35 cellular contexts compared by ENCODE assay signal in genomic region chr18:6194640-6195039, GRCh38.
DNase-seq lines count a peak whose midpoint lies in the region; ATAC-seq, FAIRE-seq and TF ChIP-seq lines count a peak whose summit lies in the region.
"Had no signal": no experiment of that assay in that cellular context is flagged by ENCODE, and none has a peak within 500 bp of the region (broad histone marks: within the 10 kb centered on the region; RNA-seq: fewer than 3 reads in every experiment).

No MANE protein-coding gene starts in this region.

- H3K4me1 Mint-ChIP-seq in stimulated activated memory B cell treated with anti-CD40 and anti-IgM and Interleukin-4, amounts not matched to agents 10 μg/mL and 1 μg/mL and 100 μg/mL, for 72 hours = no peaks in the 10 kb centered on the region
- H3K4me1 Mint-ChIP-seq: B cell; CD14-positive monocyte; CD4-positive, alpha-beta memory T cell; CD4-positive, CD25-positive, alpha-beta regulatory T cell; CD8-positive, alpha-beta memory T cell had no signal

- H3K23ac ChIP-seq in H1 (ENCODE audit: insufficient read length) = no peak overlapping the region

- no peak overlapping the region; the same call in 1 of the 2 replicates for H2AK5ac ChIP-seq in H1 (ENCODE audit: low read depth, low read length)

- ATAC-seq in stimulated activated memory B cell treated with anti-CD40 and anti-IgM and Interleukin-4, amounts not matched to agents 10 μg/mL and 1 μg/mL and 100 μg/mL, for 72 hours = peak; percentile 12
- ATAC-seq in HG03378 (IDR thresholded peaks at IDR 0.05; ENCODE audit: unreplicated experiment) = no peak
- ATAC-seq: A549; CD8-positive, alpha-beta T cell had no signal

- no peaks in the 10 kb centered on the region for H3K27me3 Mint-ChIP-seq in stimulated activated memory B cell treated with anti-CD40 and anti-IgM and Interleukin-4, amounts not matched to agents 10 μg/mL and 1 μg/mL and 100 μg/mL, for 72 hours
- H3K27me3 Mint-ChIP-seq: B cell; CD4-positive, alpha-beta memory T cell; CD4-positive, alpha-beta T cell; CD4-positive, CD25-positive, alpha-beta regulatory T cell; CD8-positive, alpha-beta memory T cell had no signal

- intact Hi-C loops in esophagus muscularis mucosa (cut with DNase I) (no loop called here), ovary (cut with DNase I) (no loop called here)

- CTCF ChIA-PET in H1 (lab: Charles Lee; ENCODE audit: partially characterized antibody) = interaction anchor here (0.7 to 1.9 kb wide), 4 partner anchors 13 to 306 kb away, joined by 3 to 5 read pairs (median 3); no protein-coding TSS in a partner anchor

- no peak overlapping the region for H3K27ac ChIP-seq in H1 (ENCODE audit: low read depth, low read length)
- H3K27ac ChIP-seq in esophagus muscularis mucosa (replicated peaks in 1 of 4) = no peak overlapping the region
- H3K27ac ChIP-seq in ovary = no peak overlapping the region
- H3K27ac ChIP-seq: 22Rv1; A549; BLaER1; BLaER1 treated with 17β-estradiol and CSF1 and Interleukin-3, amounts not matched to agents 10 nM and 100 nM; C4-2B had no signal

- no peak overlapping the region for H3K4me2 ChIP-seq in H1 (ENCODE audit: insufficient read depth in 1 of 2, low read depth in 2 of 2, low read length in 2 of 2)
- H3K4me2 ChIP-seq: A549; BLaER1; BLaER1 treated with 17β-estradiol and CSF1 and Interleukin-3, amounts not matched to agents 10 nM and 100 nM had no signal

- WGBS in H1 (ENCODE audit: extremely low coverage in 1 of 2, insufficient coverage in 1 of 2, insufficient read length in 1 of 2, insufficient replicate concordance in 2 of 2, low coverage in 1 of 2, low lambda C conversion rate in 2 of 2, missing lambda C conversion rate in 1 of 2), 2 experiments = 100% methylated on average over 2 of the region's 2 CpGs; no CpG with 5 or more reads in 1 of the 2 experiments
- 74% methylated on average over 2 of the region's 2 CpGs for WGBS in esophagus muscularis mucosa
- WGBS in ovary, 3 donors = 72 to 85% (median 83%) methylated on average over 2 of the region's 2 CpGs

- H2BK20ac ChIP-seq in H1 (ENCODE audit: low read length) = no peak overlapping the region

- no peak overlapping the region for H3K56ac ChIP-seq in H1 (replicated peaks; ENCODE audit: insufficient read length, low read depth, low read length)

- H3K4me3 ChIP-seq in H1 (ENCODE audit: extremely low read depth in 1 of 4, insufficient read depth in 2 of 4, low read depth in 3 of 4, low read length in 4 of 4) (no peak overlapping the region), esophagus muscularis mucosa (no peak overlapping the region), ovary (no peak overlapping the region)
- H3K4me3 ChIP-seq: A549; BLaER1; BLaER1 treated with 17β-estradiol and CSF1 and Interleukin-3, amounts not matched to agents 10 nM and 100 nM had no signal

- H3K27ac Mint-ChIP-seq in stimulated activated memory B cell treated with anti-CD40 and anti-IgM and Interleukin-4, amounts not matched to agents 10 μg/mL and 1 μg/mL and 100 μg/mL, for 72 hours = no peak overlapping the region
- H3K27ac Mint-ChIP-seq: B cell; CD4-positive, alpha-beta memory T cell; CD4-positive, alpha-beta T cell; CD4-positive, CD25-positive, alpha-beta regulatory T cell; CD8-positive, alpha-beta memory T cell; CD8-positive, alpha-beta T cell had no signal

- H2BK5ac ChIP-seq in H1 (ENCODE audit: low read depth, low read length) = no peak overlapping the region

- POLR2A ChIA-PET in H1 (lab: Charles Lee; ENCODE audit: partially characterized antibody) = no interaction called here

- H2BK15ac ChIP-seq in H1 (ENCODE audit: low read length) = no peak overlapping the region

- H3K36me3 ChIP-seq in H1 (ENCODE audit: control insufficient read depth in 2 of 4, insufficient read depth in 4 of 4, low read length in 3 of 4) (no peaks in the 10 kb centered on the region), esophagus muscularis mucosa (no peaks in the 10 kb centered on the region), ovary (no peaks in the 10 kb centered on the region)
- H3K36me3 ChIP-seq: BE2C, BLaER1 had no signal

- no peak for FAIRE-seq in H1 (lab: Jason Lieb, UNC)
- FAIRE-seq: A204.1, A549, D721Med had no signal

- H3K4me1 ChIP-seq in H1 (replicated peaks in 1 of 4; ENCODE audit: control insufficient read depth in 3 of 4, insufficient read depth in 4 of 4, low read length in 3 of 4) = no peaks in the 10 kb centered on the region
- H3K4me1 ChIP-seq in esophagus muscularis mucosa = no peaks in the 10 kb centered on the region
- H3K4me1 ChIP-seq in ovary (ENCODE audit: insufficient read depth) = peaks cover 2% of the 10 kb centered on the region
- H3K4me1 ChIP-seq: A549; BE2C; BLaER1; BLaER1 treated with 17β-estradiol and CSF1 and Interleukin-3, amounts not matched to agents 10 nM and 100 nM; Caco-2 had no signal

- DNase-seq in H1 (ENCODE audit: low read depth in 1 of 2, low spot score in 2 of 2) (no peak), esophagus muscularis mucosa (ENCODE audit: extremely low spot score) (peak; percentile 82), ovary (no peak), NCI-H1105 (lab: John Stamatoyannopoulos, UW) (no peak)
- DNase-seq: 8988T; ACHN; AML-193; BE2C; C1 segment of cervical spinal cord; Caco-2; Calu3; CD4-positive, alpha-beta memory T cell; CD4-positive, alpha-beta T cell; CD4-positive, CD25-positive, alpha-beta regulatory T cell; CD8-positive, alpha-beta memory T cell; CD8-positive, alpha-beta T cell; COR-L47; DMS 273 treated with DMSO at 0.1 percent for 48 hours; DMS153; DMS53; DMS79; DMS79 treated with DMSO at 0.1 percent for 48 hours; DND-41; EL had no signal

- no peaks in the 10 kb centered on the region for H4K20me1 ChIP-seq in H1 (replicated peaks in 1 of 2; ENCODE audit: control insufficient read depth in 1 of 2, insufficient read depth in 2 of 2, low read length in 2 of 2)
- H4K20me1 ChIP-seq: BLaER1; BLaER1 treated with 17β-estradiol and CSF1 and Interleukin-3, amounts not matched to agents 10 nM and 100 nM had no signal

- no peaks in the 10 kb centered on the region; the same call in 1 of the 2 replicates for H3K23me2 ChIP-seq in H1 (ENCODE audit: low read depth, low read length)

- TF ChIP-seq EP300 in H1 (IDR thresholded peaks at IDR 0.05; ENCODE audit: borderline replicate concordance in 1 of 2, low read depth in 2 of 2, low read length in 2 of 2) (no peak), esophagus muscularis mucosa (IDR thresholded peaks at IDR 0.05) (no peak), ovary (IDR thresholded peaks at IDR 0.05) (no peak)

- no peak overlapping the region for H4K91ac ChIP-seq in H1 (replicated peaks; ENCODE audit: insufficient read length, low read length)

- peaks cover 4% of the 10 kb centered on the region for H3K36me3 Mint-ChIP-seq in stimulated activated memory B cell treated with anti-CD40 and anti-IgM and Interleukin-4, amounts not matched to agents 10 μg/mL and 1 μg/mL and 100 μg/mL, for 72 hours
- H3K36me3 Mint-ChIP-seq: CD14-positive monocyte; CD4-positive, alpha-beta memory T cell; CD4-positive, CD25-positive, alpha-beta regulatory T cell; CD8-positive, alpha-beta memory T cell; CD8-positive, alpha-beta T cell had no signal

- H3K9me3 ChIP-seq in H1 (ENCODE audit: insufficient read depth in 2 of 2, low read depth in 1 of 2, low read length in 1 of 2) (peaks cover 2 to 3% of the 10 kb centered on the region in 2 experiments; a peak in 2 of 4 replicates), esophagus muscularis mucosa (peaks cover 0 to 7% (median 2%) of the 10 kb centered on the region in 4 donors), ovary (no peaks in the 10 kb centered on the region)
- H3K9me3 ChIP-seq: A549, BE2C had no signal

- no peak overlapping the region for H2BK12ac ChIP-seq in H1 (ENCODE audit: low read depth, low read length)

- H3K9ac ChIP-seq in H1 (replicated peaks in 1 of 4; ENCODE audit: extremely low read depth in 1 of 4, low read depth in 3 of 4, low read length in 3 of 4) = no peak overlapping the region
- H3K9ac ChIP-seq: BLaER1; BLaER1 treated with 17β-estradiol and CSF1 and Interleukin-3, amounts not matched to agents 10 nM and 100 nM had no signal

- H3K4ac ChIP-seq in H1 (replicated peaks; ENCODE audit: insufficient read length, low read depth, low read length) = no peak overlapping the region

- H3K14ac ChIP-seq in H1 (ENCODE audit: insufficient read length) = no peak overlapping the region

- TF ChIP-seq CTCF in H1 (IDR thresholded peaks at IDR 0.05; ENCODE audit: control extremely low read depth in 1 of 3, insufficient read depth in 1 of 3, low read depth in 1 of 3, low read length in 3 of 3) (no peak), esophagus muscularis mucosa (IDR thresholded peaks at IDR 0.05) (no peak), ovary (IDR thresholded peaks at IDR 0.05) (no peak)

- H2AFZ ChIP-seq in H1 (ENCODE audit: low read length) = no peak overlapping the region

- peak overlapping the region; percentile 73; the same call in 1 of the 2 replicates for H4K8ac ChIP-seq in H1 (ENCODE audit: extremely low read depth, insufficient read depth, low read length)

- H4K5ac ChIP-seq in H1 (ENCODE audit: insufficient read length, low read depth, low read length) = no peak overlapping the region

- H3K18ac ChIP-seq in H1 (ENCODE audit: extremely low read depth, low read length) = no peak overlapping the region

- H3K27me3 ChIP-seq in H1 (replicated peaks in 1 of 4; ENCODE audit: control insufficient read depth in 3 of 4, extremely low read depth in 1 of 4, insufficient read depth in 3 of 4, low read length in 3 of 4) = no peaks in the 10 kb centered on the region
- no peaks in the 10 kb centered on the region for H3K27me3 ChIP-seq in esophagus muscularis mucosa
- no peaks in the 10 kb centered on the region for H3K27me3 ChIP-seq in ovary
- H3K27me3 ChIP-seq: BE2C; BLaER1; BLaER1 treated with 17β-estradiol and CSF1 and Interleukin-3, amounts not matched to agents 10 nM and 100 nM had no signal

- H3K9me3 Mint-ChIP-seq in stimulated activated memory B cell treated with anti-CD40 and anti-IgM and Interleukin-4, amounts not matched to agents 10 μg/mL and 1 μg/mL and 100 μg/mL, for 72 hours = peaks cover 3% of the 10 kb centered on the region
- H3K9me3 Mint-ChIP-seq: CD8-positive, alpha-beta T cell had no signal

- no peaks in the 10 kb centered on the region for H3K79me1 ChIP-seq in H1 (ENCODE audit: low read depth, low read length)

- H3K79me2 ChIP-seq in H1 (ENCODE audit: control insufficient read depth in 1 of 2, insufficient read depth in 2 of 2, low read length in 2 of 2) = no peaks in the 10 kb centered on the region

- TF ChIP-seq POLR2A in H1 (IDR thresholded peaks at IDR 0.05; ENCODE audit: control extremely low read depth in 1 of 2, low read depth in 2 of 2, low read length in 2 of 2) (no peak), esophagus muscularis mucosa (IDR thresholded peaks at IDR 0.05; ENCODE audit: low read depth) (no peak), ovary (IDR thresholded peaks at IDR 0.05) (no peak)

- H3K4me3 Mint-ChIP-seq in stimulated activated memory B cell treated with anti-CD40 and anti-IgM and Interleukin-4, amounts not matched to agents 10 μg/mL and 1 μg/mL and 100 μg/mL, for 72 hours = no peak overlapping the region
- H3K4me3 Mint-ChIP-seq: B cell; CD14-positive monocyte; CD4-positive, alpha-beta memory T cell; CD4-positive, alpha-beta T cell; CD4-positive, CD25-positive, alpha-beta regulatory T cell; CD8-positive, alpha-beta memory T cell; CD8-positive, alpha-beta T cell had no signal

- TF ChIP-seq RAD21 in H1 (IDR thresholded peaks at IDR 0.05 in 1 of 2, conservative IDR thresholded peaks at IDR 0.05 in 1 of 2; ENCODE audit: low read depth in 2 of 2, low read length in 2 of 2) = no peak

- H2BK120ac ChIP-seq in H1 (replicated peaks; ENCODE audit: low read depth, low read length) = no peak overlapping the region
